1 cellular context compared by ENCODE assay signal in genomic region chr12:95072900-95073697, GRCh38.
TF ChIP-seq lines count a peak whose summit lies in the region.

TSS of gene NR2C1 (minus strand) at chr12:95073618. CDS start at chr12:95067384, 6,234 bp downstream.

TF ChIP-seq in K562, 482 proteins besides CTCF, POLR2A, EP300 and RAD21 (continued from another document):
- TF ChIP-seq THAP12 (CRISPR knock-in tag; IDR thresholded peaks at IDR 0.05): peak; percentile 55
- peak; percentile 65; the same call in 1 of the 2 replicates for TF ChIP-seq E2F5 (CRISPR knock-in tag; IDR thresholded peaks at IDR 0.05)
- no peak for TF ChIP-seq THAP7 (CRISPR knock-in tag; IDR thresholded peaks at IDR 0.05)
- no peak for TF ChIP-seq ETV6 (IDR thresholded peaks at IDR 0.05; ENCODE audit: borderline replicate concordance in 1 of 2, low read depth in 2 of 2, low read length in 1 of 2)
- 0 out of 2 replicates have a peak, but pooled peaks have one; percentile 13 for TF ChIP-seq ETV6 (CRISPR knock-in tag; IDR thresholded peaks at IDR 0.05; ENCODE audit: borderline replicate concordance)
- TF ChIP-seq GTF2E2 (tag; IDR thresholded peaks at IDR 0.05): peak; percentile 78; the same call in 1 of the 2 replicates
- TF ChIP-seq CHAMP1 (IDR thresholded peaks at IDR 0.05): 0 out of 2 replicates have a peak, but pooled peaks have one; percentile 83
- TF ChIP-seq HOXB6 (CRISPR knock-in tag; IDR thresholded peaks at IDR 0.05; ENCODE audit: borderline replicate concordance): no peak
- TF ChIP-seq SMARCC2 (IDR thresholded peaks at IDR 0.05; ENCODE audit: low read depth): no peak
- no peak for TF ChIP-seq ZNF239 (CRISPR knock-in tag; IDR thresholded peaks at IDR 0.05)
- TF ChIP-seq BCLAF1 (IDR thresholded peaks at IDR 0.05; ENCODE audit: borderline replicate concordance in 1 of 2, control insufficient read depth in 1 of 2, low read depth in 2 of 2, low read length in 1 of 2): no peak
- TF ChIP-seq GMEB1 (CRISPR knock-in tag; IDR thresholded peaks at IDR 0.05): peak; percentile 35; the same call in 1 of the 2 replicates
- TF ChIP-seq ZNF507 (tag; conservative IDR thresholded peaks at IDR 0.05): no peak
- no peak for TF ChIP-seq PRMT5 (CRISPR knock-in tag; IDR thresholded peaks at IDR 0.05)
- TF ChIP-seq CBFA2T2 (conservative IDR thresholded peaks at IDR 0.05): no peak
- no peak; the same call in 1 of the 2 replicates for TF ChIP-seq ARID1B (IDR thresholded peaks at IDR 0.05)
- 0 out of 2 replicates have a peak, but pooled peaks have one; percentile 16 for TF ChIP-seq FOXP4 (CRISPR knock-in tag; IDR thresholded peaks at IDR 0.05; ENCODE audit: borderline replicate concordance)
- no peak for TF ChIP-seq RBM34 (IDR thresholded peaks at IDR 0.05; ENCODE audit: borderline replicate concordance, insufficient read depth, low read length)
